In the genomic region with DNA sequence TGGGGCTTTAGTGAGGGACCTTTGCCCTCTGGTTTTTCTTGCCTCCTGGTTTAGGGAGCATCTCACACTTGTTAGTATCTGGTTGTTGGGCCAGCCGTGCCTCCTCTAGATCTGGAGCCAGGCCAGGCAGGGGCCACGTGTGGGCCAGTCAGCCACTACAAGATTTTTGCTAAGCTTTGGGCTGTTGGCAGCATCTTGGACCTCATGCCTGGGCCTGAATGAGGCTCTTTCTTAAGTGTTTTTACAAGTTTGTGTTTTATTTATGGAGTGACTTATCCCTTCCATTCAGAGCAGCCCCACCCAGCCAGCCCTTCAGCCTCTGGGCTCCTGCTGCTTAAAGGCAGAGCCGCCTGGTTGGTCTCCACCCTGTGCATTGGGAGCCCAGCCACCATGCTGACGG, we compare ENCODE assay signal across 1 cellular context.
TF ChIP-seq lines count a peak whose summit lies in the region.

No MANE protein-coding gene starts in this region.

TF ChIP-seq in GM23338, 12 proteins besides CTCF, POLR2A, EP300 and RAD21 (continued from another document):
- TF ChIP-seq, protein P1, sequence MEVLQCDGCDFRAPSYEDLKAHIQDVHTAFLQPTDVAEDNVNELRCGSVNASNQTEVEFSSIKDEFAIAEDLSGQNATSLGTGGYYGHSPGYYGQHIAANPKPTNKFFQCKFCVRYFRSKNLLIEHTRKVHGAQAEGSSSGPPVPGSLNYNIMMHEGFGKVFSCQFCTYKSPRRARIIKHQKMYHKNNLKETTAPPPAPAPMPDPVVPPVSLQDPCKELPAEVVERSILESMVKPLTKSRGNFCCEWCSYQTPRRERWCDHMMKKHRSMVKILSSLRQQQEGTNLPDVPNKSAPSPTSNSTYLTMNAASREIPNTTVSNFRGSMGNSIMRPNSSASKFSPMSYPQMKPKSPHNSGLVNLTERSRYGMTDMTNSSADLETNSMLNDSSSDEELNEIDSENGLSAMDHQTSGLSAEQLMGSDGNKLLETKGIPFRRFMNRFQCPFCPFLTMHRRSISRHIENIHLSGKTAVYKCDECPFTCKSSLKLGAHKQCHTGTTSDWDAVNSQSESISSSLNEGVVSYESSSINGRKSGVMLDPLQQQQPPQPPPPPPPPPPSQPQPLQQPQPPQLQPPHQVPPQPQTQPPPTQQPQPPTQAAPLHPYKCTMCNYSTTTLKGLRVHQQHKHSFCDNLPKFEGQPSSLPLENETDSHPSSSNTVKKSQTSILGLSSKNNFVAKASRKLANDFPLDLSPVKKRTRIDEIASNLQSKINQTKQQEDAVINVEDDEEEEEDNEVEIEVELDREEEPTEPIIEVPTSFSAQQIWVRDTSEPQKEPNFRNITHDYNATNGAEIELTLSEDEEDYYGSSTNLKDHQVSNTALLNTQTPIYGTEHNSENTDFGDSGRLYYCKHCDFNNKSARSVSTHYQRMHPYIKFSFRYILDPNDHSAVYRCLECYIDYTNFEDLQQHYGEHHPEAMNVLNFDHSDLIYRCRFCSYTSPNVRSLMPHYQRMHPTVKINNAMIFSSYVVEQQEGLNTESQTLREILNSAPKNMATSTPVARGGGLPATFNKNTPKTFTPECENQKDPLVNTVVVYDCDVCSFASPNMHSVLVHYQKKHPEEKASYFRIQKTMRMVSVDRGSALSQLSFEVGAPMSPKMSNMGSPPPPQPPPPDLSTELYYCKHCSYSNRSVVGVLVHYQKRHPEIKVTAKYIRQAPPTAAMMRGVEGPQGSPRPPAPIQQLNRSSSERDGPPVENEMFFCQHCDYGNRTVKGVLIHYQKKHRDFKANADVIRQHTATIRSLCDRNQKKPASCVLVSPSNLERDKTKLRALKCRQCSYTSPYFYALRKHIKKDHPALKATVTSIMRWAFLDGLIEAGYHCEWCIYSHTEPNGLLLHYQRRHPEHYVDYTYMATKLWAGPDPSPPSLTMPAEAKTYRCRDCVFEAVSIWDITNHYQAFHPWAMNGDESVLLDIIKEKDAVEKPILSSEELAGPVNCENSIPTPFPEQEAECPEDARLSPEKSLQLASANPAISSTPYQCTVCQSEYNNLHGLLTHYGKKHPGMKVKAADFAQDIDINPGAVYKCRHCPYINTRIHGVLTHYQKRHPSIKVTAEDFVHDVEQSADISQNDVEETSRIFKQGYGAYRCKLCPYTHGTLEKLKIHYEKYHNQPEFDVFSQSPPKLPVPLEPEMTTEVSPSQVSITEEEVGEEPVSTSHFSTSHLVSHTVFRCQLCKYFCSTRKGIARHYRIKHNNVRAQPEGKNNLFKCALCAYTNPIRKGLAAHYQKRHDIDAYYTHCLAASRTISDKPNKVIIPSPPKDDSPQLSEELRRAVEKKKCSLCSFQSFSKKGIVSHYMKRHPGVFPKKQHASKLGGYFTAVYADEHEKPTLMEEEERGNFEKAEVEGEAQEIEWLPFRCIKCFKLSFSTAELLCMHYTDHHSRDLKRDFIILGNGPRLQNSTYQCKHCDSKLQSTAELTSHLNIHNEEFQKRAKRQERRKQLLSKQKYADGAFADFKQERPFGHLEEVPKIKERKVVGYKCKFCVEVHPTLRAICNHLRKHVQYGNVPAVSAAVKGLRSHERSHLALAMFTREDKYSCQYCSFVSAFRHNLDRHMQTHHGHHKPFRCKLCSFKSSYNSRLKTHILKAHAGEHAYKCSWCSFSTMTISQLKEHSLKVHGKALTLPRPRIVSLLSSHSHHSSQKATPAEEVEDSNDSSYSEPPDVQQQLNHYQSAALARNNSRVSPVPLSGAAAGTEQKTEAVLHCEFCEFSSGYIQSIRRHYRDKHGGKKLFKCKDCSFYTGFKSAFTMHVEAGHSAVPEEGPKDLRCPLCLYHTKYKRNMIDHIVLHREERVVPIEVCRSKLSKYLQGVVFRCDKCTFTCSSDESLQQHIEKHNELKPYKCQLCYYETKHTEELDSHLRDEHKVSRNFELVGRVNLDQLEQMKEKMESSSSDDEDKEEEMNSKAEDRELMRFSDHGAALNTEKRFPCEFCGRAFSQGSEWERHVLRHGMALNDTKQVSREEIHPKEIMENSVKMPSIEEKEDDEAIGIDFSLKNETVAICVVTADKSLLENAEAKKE (CRISPR knock-in tag; IDR thresholded peaks at IDR 0.05), result no peak
- no peak for TF ChIP-seq JUNB (IDR thresholded peaks at IDR 0.05; ENCODE audit: unreplicated experiment)
- TF ChIP-seq, protein P2, sequence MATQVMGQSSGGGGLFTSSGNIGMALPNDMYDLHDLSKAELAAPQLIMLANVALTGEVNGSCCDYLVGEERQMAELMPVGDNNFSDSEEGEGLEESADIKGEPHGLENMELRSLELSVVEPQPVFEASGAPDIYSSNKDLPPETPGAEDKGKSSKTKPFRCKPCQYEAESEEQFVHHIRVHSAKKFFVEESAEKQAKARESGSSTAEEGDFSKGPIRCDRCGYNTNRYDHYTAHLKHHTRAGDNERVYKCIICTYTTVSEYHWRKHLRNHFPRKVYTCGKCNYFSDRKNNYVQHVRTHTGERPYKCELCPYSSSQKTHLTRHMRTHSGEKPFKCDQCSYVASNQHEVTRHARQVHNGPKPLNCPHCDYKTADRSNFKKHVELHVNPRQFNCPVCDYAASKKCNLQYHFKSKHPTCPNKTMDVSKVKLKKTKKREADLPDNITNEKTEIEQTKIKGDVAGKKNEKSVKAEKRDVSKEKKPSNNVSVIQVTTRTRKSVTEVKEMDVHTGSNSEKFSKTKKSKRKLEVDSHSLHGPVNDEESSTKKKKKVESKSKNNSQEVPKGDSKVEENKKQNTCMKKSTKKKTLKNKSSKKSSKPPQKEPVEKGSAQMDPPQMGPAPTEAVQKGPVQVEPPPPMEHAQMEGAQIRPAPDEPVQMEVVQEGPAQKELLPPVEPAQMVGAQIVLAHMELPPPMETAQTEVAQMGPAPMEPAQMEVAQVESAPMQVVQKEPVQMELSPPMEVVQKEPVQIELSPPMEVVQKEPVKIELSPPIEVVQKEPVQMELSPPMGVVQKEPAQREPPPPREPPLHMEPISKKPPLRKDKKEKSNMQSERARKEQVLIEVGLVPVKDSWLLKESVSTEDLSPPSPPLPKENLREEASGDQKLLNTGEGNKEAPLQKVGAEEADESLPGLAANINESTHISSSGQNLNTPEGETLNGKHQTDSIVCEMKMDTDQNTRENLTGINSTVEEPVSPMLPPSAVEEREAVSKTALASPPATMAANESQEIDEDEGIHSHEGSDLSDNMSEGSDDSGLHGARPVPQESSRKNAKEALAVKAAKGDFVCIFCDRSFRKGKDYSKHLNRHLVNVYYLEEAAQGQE (IDR thresholded peaks at IDR 0.05; ENCODE audit: unreplicated experiment), result no peak
- TF ChIP-seq NANOG (IDR thresholded peaks at IDR 0.05; ENCODE audit: borderline replicate concordance), result no peak
- TF ChIP-seq, protein P3, sequence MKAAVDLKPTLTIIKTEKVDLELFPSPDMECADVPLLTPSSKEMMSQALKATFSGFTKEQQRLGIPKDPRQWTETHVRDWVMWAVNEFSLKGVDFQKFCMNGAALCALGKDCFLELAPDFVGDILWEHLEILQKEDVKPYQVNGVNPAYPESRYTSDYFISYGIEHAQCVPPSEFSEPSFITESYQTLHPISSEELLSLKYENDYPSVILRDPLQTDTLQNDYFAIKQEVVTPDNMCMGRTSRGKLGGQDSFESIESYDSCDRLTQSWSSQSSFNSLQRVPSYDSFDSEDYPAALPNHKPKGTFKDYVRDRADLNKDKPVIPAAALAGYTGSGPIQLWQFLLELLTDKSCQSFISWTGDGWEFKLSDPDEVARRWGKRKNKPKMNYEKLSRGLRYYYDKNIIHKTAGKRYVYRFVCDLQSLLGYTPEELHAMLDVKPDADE (IDR thresholded peaks at IDR 0.05), result no peak
